In genomic region chr9:137672907-137673791, GRCh38 we compare ENCODE assay signal across 8 cellular contexts. TPM values are rescaled to one million over a fixed set of nuclear protein-coding genes. Genes with fewer than 3 reads are reported as not detected.
A peak's percentile ranks its signal among the peaks of the same experiment; 100 is the strongest.
DNase-seq lines count a peak whose midpoint lies in the region; ATAC-seq and TF ChIP-seq lines count a peak whose summit lies in the region.

No MANE protein-coding gene starts in this region.

- peak; percentile 95 for TF ChIP-seq CTCF in fibroblast of pulmonary artery (IDR thresholded peaks at IDR 0.05; ENCODE audit: low read length, missing control alignments)

- no CpG with 5 or more reads among the region's 13 CpGs for WGBS in neuronal stem cell (ENCODE audit: extremely low coverage in 2 of 2, insufficient read length in 2 of 2, insufficient replicate concordance in 1 of 2), 2 donors

- H3K9ac ChIP-seq in BLaER1 = peak overlapping the region; percentile 70
- H3K9ac ChIP-seq in neuronal stem cell (ENCODE audit: low read depth, low read length, poor library complexity) = peak overlapping the region; percentile 70

- no peaks in the 10 kb centered on the region for H3K27me3 Mint-ChIP-seq in activated CD4-positive, alpha-beta memory T cell treated with anti-CD3 and anti-CD28 coated beads, Interleukin-2, amount 10 ng/mL, durations not matched to agents 7 days and 5 days

- no peak overlapping the region for H2BK12ac ChIP-seq in neuronal stem cell (ENCODE audit: low read length)

- no peak overlapping the region for H4K91ac ChIP-seq in neuronal stem cell (ENCODE audit: low read depth, low read length, poor library complexity)

- H4K20me1 ChIP-seq in BLaER1 = peaks cover 97% of the 10 kb centered on the region

- peak overlapping the region; percentile 47 for H3K4me3 ChIP-seq in BLaER1
- no peak overlapping the region for H3K4me3 ChIP-seq in fibroblast of pulmonary artery (replicated peaks; ENCODE audit: low read depth, low read length)
- no peak overlapping the region for H3K4me3 ChIP-seq in neuronal stem cell (ENCODE audit: low read length in 2 of 2)

- H2AFZ ChIP-seq in neuronal stem cell (ENCODE audit: low read length) = no peak overlapping the region

- no peak overlapping the region for H3K18ac ChIP-seq in neuronal stem cell (ENCODE audit: low read length)

- ATAC-seq in GM18517 (IDR thresholded peaks at IDR 0.05; ENCODE audit: unreplicated experiment) (peak; percentile 76), HG03175 (IDR thresholded peaks at IDR 0.05; ENCODE audit: unreplicated experiment) (peak; percentile 81)

- H2AK5ac ChIP-seq in neuronal stem cell (ENCODE audit: low read depth, low read length) = no peak overlapping the region

- H3K27ac ChIP-seq in BLaER1 (peak overlapping the region; percentile 73), neuronal stem cell (replicated peaks; ENCODE audit: low read length) (no peak overlapping the region)

- no peak overlapping the region for H3K4ac ChIP-seq in neuronal stem cell (ENCODE audit: low read length)

- peaks cover 84% of the 10 kb centered on the region for H3K4me1 ChIP-seq in BLaER1
- peaks cover 20 to 41% of the 10 kb centered on the region in 2 donors for H3K4me1 ChIP-seq in neuronal stem cell (ENCODE audit: control insufficient read depth in 2 of 2, insufficient read depth in 1 of 2, low read depth in 1 of 2, low read length in 2 of 2)

- POLR2A ChIA-PET in activated CD4-positive, alpha-beta memory T cell treated with anti-CD3 and anti-CD28 coated beads, Interleukin-2, amount 10 ng/mL, durations not matched to agents 7 days and 5 days (lab: Charles Lee) = interaction anchor here (1.4 kb wide), 1 partner anchor 53 kb away, joined by 3 read pairs; no protein-coding TSS in a partner anchor

- H2BK5ac ChIP-seq in neuronal stem cell (ENCODE audit: low read length) = no peak overlapping the region

- H3K9me3 Mint-ChIP-seq in activated CD4-positive, alpha-beta memory T cell treated with anti-CD3 and anti-CD28 coated beads, Interleukin-2, amount 10 ng/mL, durations not matched to agents 7 days and 5 days = no peaks in the 10 kb centered on the region

- no peak overlapping the region for H2BK120ac ChIP-seq in neuronal stem cell (ENCODE audit: low read depth, low read length)

- H4K8ac ChIP-seq in neuronal stem cell (ENCODE audit: low read depth, low read length) = no peak overlapping the region

- no peak overlapping the region for H3K4me3 Mint-ChIP-seq in activated CD4-positive, alpha-beta memory T cell treated with anti-CD3 and anti-CD28 coated beads, Interleukin-2, amount 10 ng/mL, durations not matched to agents 7 days and 5 days

- DNase-seq in NCI-H345 (lab: John Stamatoyannopoulos, UW) (peak; percentile 60), fibroblast of pulmonary artery (ENCODE audit: low read depth) (peak; percentile 84), neuronal stem cell (ENCODE audit: low spot score) (no peak), NK-92 (lab: John Stamatoyannopoulos, UW; ENCODE audit: unreplicated experiment) (no peak)
- DNase-seq in activated CD4-positive, alpha-beta memory T cell treated with anti-CD3 and anti-CD28 coated beads, Interleukin-2, amount 10 ng/mL, durations not matched to agents 7 days and 5 days = peak; percentile 43

- H3K27me3 ChIP-seq in BLaER1 = no peaks in the 10 kb centered on the region
- H3K27me3 ChIP-seq in neuronal stem cell (ENCODE audit: control insufficient read depth in 3 of 3, insufficient read depth in 3 of 3, low read depth in 1 of 3, low read length in 3 of 3) = no peaks in the 10 kb centered on the region

- H3K4me1 Mint-ChIP-seq in activated CD4-positive, alpha-beta memory T cell treated with anti-CD3 and anti-CD28 coated beads, Interleukin-2, amount 10 ng/mL, durations not matched to agents 7 days and 5 days = peaks cover 20% of the 10 kb centered on the region

- H3K27ac Mint-ChIP-seq in activated CD4-positive, alpha-beta memory T cell treated with anti-CD3 and anti-CD28 coated beads, Interleukin-2, amount 10 ng/mL, durations not matched to agents 7 days and 5 days = no peak overlapping the region

- H3K4me2 ChIP-seq in BLaER1 = peak overlapping the region; percentile 99
- no peak overlapping the region for H3K4me2 ChIP-seq in neuronal stem cell (ENCODE audit: insufficient read depth, low read length, poor library complexity, severe bottlenecking)

- CTCF ChIA-PET in activated CD4-positive, alpha-beta memory T cell treated with anti-CD3 and anti-CD28 coated beads, Interleukin-2, amount 10 ng/mL, durations not matched to agents 7 days and 5 days (lab: Charles Lee) = interaction anchor here (0.6 to 1.6 kb wide), 12 partner anchors 9 to 275 kb away, joined by 3 to 12 read pairs (median 4); partner anchors contain the start of gene EHMT1

- H3K9me3 ChIP-seq in BLaER1 (no peaks in the 10 kb centered on the region), neuronal stem cell (replicated peaks in 1 of 2; ENCODE audit: control insufficient read depth in 2 of 2, insufficient read depth in 1 of 2, low read depth in 1 of 2, low read length in 2 of 2) (peaks cover 0 to 3% of the 10 kb centered on the region in 2 donors)

- H3K23ac ChIP-seq in neuronal stem cell (ENCODE audit: low read depth, low read length, poor library complexity) = no peak overlapping the region

- no peak overlapping the region for H3K14ac ChIP-seq in neuronal stem cell (ENCODE audit: low read length)

- peaks cover 15% of the 10 kb centered on the region for H3K36me3 Mint-ChIP-seq in activated CD4-positive, alpha-beta memory T cell treated with anti-CD3 and anti-CD28 coated beads, Interleukin-2, amount 10 ng/mL, durations not matched to agents 7 days and 5 days (ENCODE audit: low read depth)

- peaks cover 13% of the 10 kb centered on the region for H3K79me1 ChIP-seq in neuronal stem cell (ENCODE audit: low read depth, low read length)

- no peak overlapping the region for H2BK15ac ChIP-seq in neuronal stem cell (ENCODE audit: low read length)

- peaks cover 27% of the 10 kb centered on the region for H3K36me3 ChIP-seq in BLaER1
- peaks cover 2 to 25% of the 10 kb centered on the region in 2 donors for H3K36me3 ChIP-seq in neuronal stem cell (replicated peaks in 1 of 2; ENCODE audit: control insufficient read depth in 2 of 2, insufficient read depth in 2 of 2, low read length in 2 of 2)

RNA-seq across cellular contexts. Expression of gene EHMT1, which starts 54.3 kb away (rescaled TPM):
- total RNA-seq in activated CD4-positive, alpha-beta memory T cell treated with anti-CD3 and anti-CD28 coated beads, Interleukin-2, amount 10 ng/mL, durations not matched to agents 7 days and 5 days = 10 to 100 TPM; 87.1 to 91.4 TPM
- polyA plus RNA-seq in neuronal stem cell (2013, experiment 1 of 2) = 50.1 TPM
- 50.3 TPM for polyA plus RNA-seq in neuronal stem cell (2013, experiment 2 of 2)

Comparison
In these comparisons a context has a peak if more than half of its experiments do, and no peak if none do; other contexts are left out.
1. DNase-seq: peak in NCI-H345 (single experiment), activated CD4-positive, alpha-beta memory T cell treated with anti-CD3 and anti-CD28 coated beads, Interleukin-2, amount 10 ng/mL, durations not matched to agents 7 days and 5 days (single experiment) and fibroblast of pulmonary artery (single experiment); none in neuronal stem cell (single experiment) and NK-92 (single experiment).